ENCODE assay signal across 12 cellular contexts in genomic region chr10:17001297-17001744, GRCh38.
DNase-seq lines count a peak whose midpoint lies in the region; ATAC-seq and TF ChIP-seq lines count a peak whose summit lies in the region.
"Had no signal": no experiment of that assay in that cellular context is flagged by ENCODE, and none has a peak within 500 bp of the region (broad histone marks: within the 10 kb centered on the region; RNA-seq: fewer than 3 reads in every experiment).

No MANE protein-coding gene starts in this region.

- H3K36me3 Mint-ChIP-seq in stimulated activated naive CD8-positive, alpha-beta T cell treated with anti-CD3 and anti-CD28 coated beads, Interleukin-15, Interleukin-2, amounts not matched to agents 100 ng/mL and 50 ng/mL, for 24 hours (ENCODE audit: low read depth), result peaks cover 3% of the 10 kb centered on the region
- no peaks in the 10 kb centered on the region for H3K36me3 Mint-ChIP-seq in endodermal cell (ENCODE audit: low read depth)

- H3K27ac ChIP-seq in endodermal cell (ENCODE audit: low read depth, low read length) (no peak overlapping the region), osteoblast (ENCODE audit: low read depth, low read length) (peak overlapping the region; percentile 94)
- H3K27ac ChIP-seq: epithelial cell of prostate, SJCRH30 had no signal

- TF ChIP-seq CTCF in endodermal cell (conservative IDR thresholded peaks at IDR 0.05) (no peak), osteoblast (IDR thresholded peaks at IDR 0.05; ENCODE audit: extremely low read depth, low read depth, low read length) (no peak)

- peaks cover 3% of the 10 kb centered on the region for H3K27me3 Mint-ChIP-seq in stimulated activated naive CD8-positive, alpha-beta T cell treated with anti-CD3 and anti-CD28 coated beads, Interleukin-15, Interleukin-2, amounts not matched to agents 100 ng/mL and 50 ng/mL, for 24 hours
- H3K27me3 Mint-ChIP-seq in stimulated activated naive CD8-positive, alpha-beta T cell treated with anti-CD3 and anti-CD28 coated beads, Interleukin-15, amount 100 ng/mL, for 72 hours, result no peaks in the 10 kb centered on the region
- no peaks in the 10 kb centered on the region for H3K27me3 Mint-ChIP-seq in endodermal cell (ENCODE audit: insufficient read depth)

- no peak for ATAC-seq in stimulated activated naive CD8-positive, alpha-beta T cell treated with anti-CD3 and anti-CD28 coated beads, Interleukin-15, amount 100 ng/mL, for 72 hours
- ATAC-seq in GM21360 (IDR thresholded peaks at IDR 0.05; ENCODE audit: unreplicated experiment), result no peak

- H3K4me1 Mint-ChIP-seq in stimulated activated naive CD8-positive, alpha-beta T cell treated with anti-CD3 and anti-CD28 coated beads, Interleukin-15, Interleukin-2, amounts not matched to agents 100 ng/mL and 50 ng/mL, for 24 hours (ENCODE audit: low read depth), result peaks cover 73% of the 10 kb centered on the region
- peaks cover 66% of the 10 kb centered on the region for H3K4me1 Mint-ChIP-seq in stimulated activated naive CD8-positive, alpha-beta T cell treated with anti-CD3 and anti-CD28 coated beads, Interleukin-15, amount 100 ng/mL, for 72 hours
- H3K4me1 Mint-ChIP-seq in endodermal cell, result peaks cover 24% of the 10 kb centered on the region

- DNase-seq in stimulated activated naive CD8-positive, alpha-beta T cell treated with anti-CD3 and anti-CD28 coated beads, Interleukin-15, amount 100 ng/mL, for 72 hours, result no peak
- DNase-seq in endodermal cell, result peak; percentile 28
- DNase-seq in osteoblast (ENCODE audit: insufficient read length, low spot score, missing footprints), result no peak
- no peak for DNase-seq in NK-92 (lab: John Stamatoyannopoulos, UW; ENCODE audit: unreplicated experiment)
- no peak for DNase-seq in SIG-M5 (lab: John Stamatoyannopoulos, UW)
- DNase-seq in NCI-H82 (lab: John Stamatoyannopoulos, UW), result no peak
- DNase-seq: activated CD4-positive, alpha-beta T cell treated with anti-CD3 and anti-CD28 coated beads for 4 hours had no signal

- no peaks in the 10 kb centered on the region for H3K79me2 ChIP-seq in osteoblast (ENCODE audit: insufficient read depth, low read length)

- 84 to 98% methylated on average over 7 to 9 of the region's 9 CpGs for WGBS in endodermal cell (ENCODE audit: insufficient coverage in 1 of 2, insufficient read length in 1 of 2), 2 experiments

- H3K36me3 ChIP-seq in endodermal cell (ENCODE audit: control insufficient read depth, insufficient read depth, low read length), result no peaks in the 10 kb centered on the region
- H3K36me3 ChIP-seq in osteoblast (ENCODE audit: insufficient read depth, low read length), result no peaks in the 10 kb centered on the region
- H3K36me3 ChIP-seq: HAP-1, SJCRH30 had no signal

- H3K9me3 ChIP-seq in endodermal cell (ENCODE audit: control insufficient read depth, low read length) (peaks cover 23% of the 10 kb centered on the region), osteoblast (ENCODE audit: low read depth, low read length) (no peaks in the 10 kb centered on the region)
- H3K9me3 ChIP-seq: SJCRH30 had no signal

- peak overlapping the region; percentile 69 for H3K4me3 Mint-ChIP-seq in stimulated activated naive CD8-positive, alpha-beta T cell treated with anti-CD3 and anti-CD28 coated beads, Interleukin-15, Interleukin-2, amounts not matched to agents 100 ng/mL and 50 ng/mL, for 24 hours
- H3K4me3 Mint-ChIP-seq in stimulated activated naive CD8-positive, alpha-beta T cell treated with anti-CD3 and anti-CD28 coated beads, Interleukin-15, amount 100 ng/mL, for 72 hours, result peak overlapping the region in 1 of 2 donors; percentile 77
- H3K4me3 Mint-ChIP-seq in endodermal cell, result no peak overlapping the region

- H3K9ac ChIP-seq in endodermal cell (ENCODE audit: extremely low read depth, low read length, poor library complexity, severe bottlenecking), result no peak overlapping the region

- H2AFZ ChIP-seq in osteoblast (ENCODE audit: low read length), result no peak overlapping the region

- peak overlapping the region; percentile 100 for H3K27ac Mint-ChIP-seq in stimulated activated naive CD8-positive, alpha-beta T cell treated with anti-CD3 and anti-CD28 coated beads, Interleukin-15, Interleukin-2, amounts not matched to agents 100 ng/mL and 50 ng/mL, for 24 hours
- no peak overlapping the region for H3K27ac Mint-ChIP-seq in stimulated activated naive CD8-positive, alpha-beta T cell treated with anti-CD3 and anti-CD28 coated beads, Interleukin-15, amount 100 ng/mL, for 72 hours
- no peak overlapping the region for H3K27ac Mint-ChIP-seq in endodermal cell

- peaks cover 7% of the 10 kb centered on the region for H3K9me3 Mint-ChIP-seq in stimulated activated naive CD8-positive, alpha-beta T cell treated with anti-CD3 and anti-CD28 coated beads, Interleukin-15, Interleukin-2, amounts not matched to agents 100 ng/mL and 50 ng/mL, for 24 hours
- H3K9me3 Mint-ChIP-seq in stimulated activated naive CD8-positive, alpha-beta T cell treated with anti-CD3 and anti-CD28 coated beads, Interleukin-15, amount 100 ng/mL, for 72 hours, result peaks cover 8 to 13% of the 10 kb centered on the region in 2 donors
- peaks cover 15% of the 10 kb centered on the region for H3K9me3 Mint-ChIP-seq in endodermal cell

- peaks cover 3% of the 10 kb centered on the region for H3K4me1 ChIP-seq in endodermal cell (ENCODE audit: control insufficient read depth, insufficient read depth, low read length)
- H3K4me1 ChIP-seq in osteoblast (ENCODE audit: insufficient read depth, low read length), result peaks cover 49% of the 10 kb centered on the region

- H4K20me1 ChIP-seq in osteoblast (ENCODE audit: insufficient read depth, low read length), result no peaks in the 10 kb centered on the region

- H3K27me3 ChIP-seq in endodermal cell (ENCODE audit: control insufficient read depth, insufficient read depth, low read length, poor library complexity, severe bottlenecking), result no peaks in the 10 kb centered on the region
- H3K27me3 ChIP-seq in osteoblast (ENCODE audit: insufficient read depth, low read length), result no peaks in the 10 kb centered on the region
- H3K27me3 ChIP-seq: SJCRH30 had no signal

- H3K4me2 ChIP-seq in osteoblast (ENCODE audit: insufficient read depth, low read length), result peak overlapping the region; percentile 66

- H3K4me3 ChIP-seq in endodermal cell (ENCODE audit: low read length) (no peak overlapping the region), osteoblast (ENCODE audit: insufficient read depth, low read length) (no peak overlapping the region)
- H3K4me3 ChIP-seq: HAP-1, SJCRH30 had no signal
